In genomic region chr21:10464975-10465374, GRCh38 we compare ENCODE assay signal across 22 cellular contexts. TPM values are rescaled to one million over a fixed set of nuclear protein-coding genes. Genes with fewer than 3 reads are reported as not detected.
"Had no signal": no experiment of that assay in that cellular context is flagged by ENCODE, and none has a peak within 500 bp of the region (broad histone marks: within the 10 kb centered on the region; RNA-seq: fewer than 3 reads in every experiment).

No MANE protein-coding gene starts in this region.

- H3K4me3 ChIP-seq: cardiac muscle cell, neural progenitor cell, pancreas, smooth muscle cell, tibial nerve, vagina had no signal

- H3K9me3 Mint-ChIP-seq: neural progenitor cell had no signal

- H3K36me3 ChIP-seq: cardiac muscle cell, pancreas, tibial nerve, vagina, WERI-Rb-1 had no signal

- H3K27ac ChIP-seq: cardiac muscle cell, neural progenitor cell, pancreas, tibial nerve, vagina, WERI-Rb-1 had no signal

- H3K9me3 ChIP-seq: pancreas, vagina had no signal

- H3K36me3 Mint-ChIP-seq: activated naive CD8-positive, alpha-beta T cell; neural progenitor cell had no signal

- H3K27me3 Mint-ChIP-seq: activated naive CD8-positive, alpha-beta T cell had no signal

- H3K4me1 Mint-ChIP-seq: neural progenitor cell had no signal

- H3K27ac Mint-ChIP-seq: activated naive CD8-positive, alpha-beta T cell; neural progenitor cell had no signal

- H3K4me1 ChIP-seq: neural progenitor cell, pancreas, tibial nerve, vagina had no signal

- DNase-seq: activated CD4-positive, alpha-beta T cell treated with anti-CD3 and anti-CD28 coated beads for 1 hour; activated gamma-delta T cell treated with Interleukin-2 at 50 U/mL for 16 hours; dermis blood vessel endothelial cell; effector memory CD4-positive, alpha-beta T cell; foreskin fibroblast; left colon; stimulated activated CD4-positive, alpha-beta T cell treated with anti-CD3 and anti-CD28 coated beads, Interleukin-4, amount 100 ng/mL, for 1 hour; T-helper 2 cell; WERI-Rb-1 had no signal

- H3K4me3 Mint-ChIP-seq: activated naive CD8-positive, alpha-beta T cell; neural progenitor cell had no signal

- H3K27me3 ChIP-seq: cardiac muscle cell, neural progenitor cell, pancreas, tibial nerve, vagina had no signal

RNA-seq across cellular contexts. Expression of gene TPTE, which starts 56.4 kb away (rescaled TPM):
- total RNA-seq: activated CD8-positive, alpha-beta memory T cell treated with anti-CD3 and anti-CD28 coated beads for 36 hours; cardiac muscle cell; dermis blood vessel endothelial cell; glomerular endothelial cell; left colon; lung microvascular endothelial cell; mononuclear cell; pancreas; sciatic nerve; smooth muscle cell; subcutaneous adipose tissue; tibial nerve; vagina had no signal
